Comparison of ENCODE assay signal across 9 cellular contexts in genomic region chr13:48828962-48829405, GRCh38.
A peak's percentile ranks its signal among the peaks of the same experiment; 100 is the strongest.
DNase-seq lines count a peak whose midpoint lies in the region; ATAC-seq and TF ChIP-seq lines count a peak whose summit lies in the region.
"Had no signal": no experiment of that assay in that cellular context is flagged by ENCODE, and none has a peak within 500 bp of the region (broad histone marks: within the 10 kb centered on the region; RNA-seq: fewer than 3 reads in every experiment).

No MANE protein-coding gene starts in this region.

- peaks cover 20% of the 10 kb centered on the region for H3K9me3 ChIP-seq in HUES64 (ENCODE audit: insufficient read depth, low read depth, low read length)

- intact Hi-C loops in left ventricle myocardium superior (cut with micrococcal nuclease): no loop called here

- peak overlapping the region; percentile 60; the same call in 1 of the 2 replicates for H3K27ac ChIP-seq in HUES64 (ENCODE audit: low read depth, low read length)
- H3K27ac ChIP-seq in RWPE1: no peak overlapping the region
- H3K27ac ChIP-seq: epithelial cell of prostate had no signal

- no peaks in the 10 kb centered on the region for H3K36me3 ChIP-seq in HUES64 (ENCODE audit: insufficient read depth, low read length)

- H3K27me3 Mint-ChIP-seq in memory B cell: peaks cover 7% of the 10 kb centered on the region

- H3K4me1 Mint-ChIP-seq in memory B cell: peaks cover 10% of the 10 kb centered on the region

- peaks cover 11% of the 10 kb centered on the region for H3K9me3 Mint-ChIP-seq in memory B cell

- no peak overlapping the region for H3K9ac ChIP-seq in HUES64 (ENCODE audit: low read depth, low read length)

- DNase-seq in EL (peak; percentile 11), RWPE1 (ENCODE audit: low spot score) (peak; percentile 55), memory B cell (ENCODE audit: low spot score in 2 of 2) (peak in 1 of 2 donors; percentile 1), foreskin fibroblast (no peak), DMS114 treated with DMSO at 0.1 percent for 48 hours (lab: John Stamatoyannopoulos, UW; ENCODE audit: unreplicated experiment) (no peak), left ventricle myocardium superior (no peak)

- peaks cover 13% of the 10 kb centered on the region for H3K36me3 Mint-ChIP-seq in memory B cell

- peak; percentile 90 for ATAC-seq in memory B cell (ENCODE audit: low read depth)
- no peak for ATAC-seq in HG03460 (IDR thresholded peaks at IDR 0.05; ENCODE audit: unreplicated experiment)
- ATAC-seq in left ventricle myocardium superior: no peak

- CTCF ChIA-PET in RWPE1 (lab: Yijun Ruan, JAX): no interaction called here

- peak overlapping the region; percentile 43 for H3K4me3 Mint-ChIP-seq in memory B cell

- TF ChIP-seq CTCF in RWPE1 (conservative IDR thresholded peaks at IDR 0.05; ENCODE audit: low read depth) (no peak), foreskin fibroblast (IDR thresholded peaks at IDR 0.05; ENCODE audit: low read depth, low read length) (no peak)

- no peak overlapping the region; the same call in 1 of the 2 replicates for H3K4me3 ChIP-seq in HUES64 (ENCODE audit: low read length)
- no peak overlapping the region for H3K4me3 ChIP-seq in foreskin fibroblast (ENCODE audit: low read depth in 1 of 2, low read length in 2 of 2)

- H3K4me1 ChIP-seq in HUES64 (ENCODE audit: insufficient read depth, low read length): peaks cover 17% of the 10 kb centered on the region

- WGBS in HUES64: 35% methylated on average over 2 of the region's 2 CpGs

- no peaks in the 10 kb centered on the region for H3K27me3 ChIP-seq in HUES64 (ENCODE audit: insufficient read depth, low read length)

- H3K27ac Mint-ChIP-seq in memory B cell: peak overlapping the region; percentile 87

- POLR2A ChIA-PET in RWPE1 (lab: Yijun Ruan, JAX; ENCODE audit: low non-redundant PET): no interaction called here

Comparison
In these comparisons a context has a peak if more than half of its experiments do, and no peak if none do; other contexts are left out.
1. DNase-seq: peak in EL (single experiment) and RWPE1 (single experiment); none in foreskin fibroblast (0 of 2), DMS114 treated with DMSO at 0.1 percent for 48 hours (single experiment) and left ventricle myocardium superior (single experiment).